ENCODE assay signal across 8 cellular contexts in genomic region chr2:143937563-143938346, GRCh38.
DNase-seq lines count a peak whose midpoint lies in the region; ATAC-seq, FAIRE-seq and TF ChIP-seq lines count a peak whose summit lies in the region.

No MANE protein-coding gene starts in this region.

- H3K9me3 Mint-ChIP-seq in Calu3 (ENCODE audit: low read depth, unreplicated experiment) (no peaks in the 10 kb centered on the region), neural crest cell (no peaks in the 10 kb centered on the region)

- H3K36me3 Mint-ChIP-seq in Calu3 (ENCODE audit: insufficient read depth, unreplicated experiment) = peaks cover 61% of the 10 kb centered on the region
- H3K36me3 Mint-ChIP-seq in neural crest cell (ENCODE audit: low read depth) = no peaks in the 10 kb centered on the region

- no peak for FAIRE-seq in HTR-8/SVneo (lab: Jason Lieb, UNC)

- no peaks in the 10 kb centered on the region for H3K27me3 Mint-ChIP-seq in Calu3 (ENCODE audit: unreplicated experiment)
- peaks cover 40% of the 10 kb centered on the region for H3K27me3 Mint-ChIP-seq in neural crest cell (ENCODE audit: low read depth)

- DNase-seq in Calu3 (peak; percentile 44), NOMO-1 (lab: John Stamatoyannopoulos, UW; ENCODE audit: unreplicated experiment in 2 of 2) (peak; percentile 13 to 35), erythroblast (lab: John Stamatoyannopoulos, UW) (peak; percentile 44 to 53), neural crest cell (ENCODE audit: low read depth, low spot score) (no peak), NCI-H510A treated with DMSO at 0.1 percent for 48 hours (lab: John Stamatoyannopoulos, UW) (no peak), midbrain (lab: John Stamatoyannopoulos, UW) (no peak), HTR-8/SVneo (ENCODE audit: insufficient read length, low spot score) (no peak)

- no peak for TF ChIP-seq POLR2A in erythroblast (IDR thresholded peaks at IDR 0.05; ENCODE audit: low read length)

- H3K27ac Mint-ChIP-seq in Calu3 (ENCODE audit: unreplicated experiment) (peak overlapping the region; percentile 95), neural crest cell (ENCODE audit: unreplicated experiment) (no peak overlapping the region)

- H3K4me1 Mint-ChIP-seq in Calu3 (ENCODE audit: low read depth, unreplicated experiment) (peaks cover 75% of the 10 kb centered on the region), neural crest cell (peaks cover 26% of the 10 kb centered on the region)

- TF ChIP-seq CTCF in Calu3 (IDR thresholded peaks at IDR 0.05; ENCODE audit: unreplicated experiment) = no peak
- TF ChIP-seq CTCF in neural crest cell (conservative IDR thresholded peaks at IDR 0.05) = no peak

- CTCF ChIA-PET in Calu3 (lab: Charles Lee) = interaction anchor here (0.6 kb wide), 1 partner anchor 212 kb away, joined by 3 read pairs; no protein-coding TSS in a partner anchor

- intact Hi-C loops in Calu3 (cut with micrococcal nuclease; ENCODE audit: unreplicated experiment) = loop anchor here (5.0 to 10.0 kb wide), 3 partner anchors 133 to 395 kb away; a partner anchor contains a TSS

- peak; percentile 38 for ATAC-seq in GM21825 (IDR thresholded peaks at IDR 0.05; ENCODE audit: unreplicated experiment)

- BruUV-seq in Calu3 (replicated peaks; lab: Mats Ljungman, UMichigan) = no TSS peak

- H3K4me3 Mint-ChIP-seq in Calu3 (ENCODE audit: low read depth, unreplicated experiment) (peak overlapping the region; percentile 80), neural crest cell (peak overlapping the region; percentile 82)

Comparison
In these comparisons a context has a peak if more than half of its experiments do, and no peak if none do; other contexts are left out.
1. DNase-seq: peak in Calu3 (single experiment), NOMO-1 (2 of 2) and erythroblast (2 of 2); none in neural crest cell (single experiment), NCI-H510A treated with DMSO at 0.1 percent for 48 hours (single experiment), midbrain (single experiment) and HTR-8/SVneo (single experiment).